ENCODE assay signal across 20 cellular contexts in the genomic region with DNA sequence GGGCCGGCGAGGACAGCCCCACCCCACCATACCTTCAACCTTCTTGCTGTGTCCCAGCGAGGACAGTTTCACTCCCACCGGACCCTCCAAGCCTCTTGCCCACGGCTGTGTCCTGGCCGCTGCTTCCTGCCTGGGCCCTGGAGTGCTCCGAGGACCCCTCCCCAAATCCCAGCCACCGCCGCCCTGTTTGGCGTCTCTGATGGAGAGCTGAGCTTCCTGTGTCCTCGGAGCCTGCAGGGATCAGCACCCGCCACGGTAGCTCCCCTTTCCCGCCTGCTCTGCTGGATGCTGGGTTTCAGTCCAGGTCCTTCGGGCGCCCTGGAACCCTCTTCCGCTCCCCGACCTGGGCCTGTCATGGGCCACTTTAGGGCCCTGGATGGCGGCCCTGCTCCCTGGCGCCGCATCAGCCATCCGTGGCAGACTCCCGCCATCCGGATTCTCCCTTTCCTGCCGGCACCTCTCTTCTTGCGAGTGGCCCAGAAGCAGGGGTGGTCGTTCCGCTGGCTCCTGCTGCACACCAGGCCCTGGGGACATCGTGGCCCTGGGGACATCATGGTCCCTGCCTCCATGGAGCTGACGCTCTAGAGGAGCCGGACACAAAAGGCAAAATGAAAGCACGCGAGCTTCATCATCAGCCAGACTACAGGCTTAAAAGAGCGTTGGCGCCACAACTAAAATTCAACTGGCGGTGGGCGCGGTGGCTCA. TPM values are rescaled to one million over a fixed set of nuclear protein-coding genes. Genes with fewer than 3 reads are reported as not detected.
A peak's percentile ranks its signal among the peaks of the same experiment; 100 is the strongest.
DNase-seq lines count a peak whose midpoint lies in the region; ATAC-seq and TF ChIP-seq lines count a peak whose summit lies in the region.
"Had no signal": no experiment of that assay in that cellular context is flagged by ENCODE, and none has a peak within 500 bp of the region (broad histone marks: within the 10 kb centered on the region; RNA-seq: fewer than 3 reads in every experiment).

No MANE protein-coding gene starts in this region.

- no peak overlapping the region for H3K4me3 Mint-ChIP-seq in activated CD4-positive, alpha-beta T cell treated with anti-CD3 and anti-CD28 coated beads, Interleukin-2, amount 10 ng/mL, durations not matched to agents 24 days and 14 days
- H3K4me3 Mint-ChIP-seq: B cell had no signal

- no peak for TF ChIP-seq CTCF in coronary artery (IDR thresholded peaks at IDR 0.05)

- DNase-seq in activated effector memory CD4-positive, alpha-beta T cell treated with anti-CD3 and anti-CD28 coated beads, Interleukin-2, amount 50 U/mL, for 16 hours: peak; percentile 36
- DNase-seq in activated effector memory CD4-positive, alpha-beta T cell treated with Interleukin-2 at 50 U/mL for 16 hours: no peak
- DNase-seq in coronary artery (ENCODE audit: low spot score): peak; percentile 69
- peak; percentile 26 for DNase-seq in left kidney (ENCODE audit: low read depth, low spot score)
- DNase-seq in MV-4-11 (lab: John Stamatoyannopoulos, UW): no peak
- DNase-seq in activated CD4-positive, alpha-beta T cell treated with anti-CD3 and anti-CD28 coated beads, Interleukin-2, amount 10 ng/mL, durations not matched to agents 24 days and 14 days: no peak
- no peak for DNase-seq in activated T-cell treated with anti-CD3 and anti-CD28 coated beads, Interleukin-2, amount 50 U/mL, for 48 hours
- DNase-seq: 8988T; DMS 273 treated with DMSO at 0.1 percent for 48 hours; GDM1; NCI-H2081; NCI-H2171 treated with DMSO at 0.1 percent for 48 hours; NCI-H446; NCI-H526 treated with DMSO at 0.1 percent for 48 hours; NK-92 treated with Interleukin-12 subunit alpha and Interleukin-12 subunit beta, amount 100 ng/mL, for 24 hours; SHP77 had no signal

- H3K27ac Mint-ChIP-seq in activated CD4-positive, alpha-beta T cell treated with anti-CD3 and anti-CD28 coated beads, Interleukin-2, amount 10 ng/mL, durations not matched to agents 24 days and 14 days: no peak overlapping the region
- H3K27ac Mint-ChIP-seq: B cell had no signal

- H3K4me3 ChIP-seq in coronary artery: no peak overlapping the region

- no peaks in the 10 kb centered on the region for H3K36me3 Mint-ChIP-seq in activated CD4-positive, alpha-beta T cell treated with anti-CD3 and anti-CD28 coated beads, Interleukin-2, amount 10 ng/mL, durations not matched to agents 24 days and 14 days (ENCODE audit: low read depth)

- peaks cover 17% of the 10 kb centered on the region for H3K27me3 Mint-ChIP-seq in activated CD4-positive, alpha-beta T cell treated with anti-CD3 and anti-CD28 coated beads, Interleukin-2, amount 10 ng/mL, durations not matched to agents 24 days and 14 days

- peaks cover 4% of the 10 kb centered on the region for H3K9me3 Mint-ChIP-seq in activated CD4-positive, alpha-beta T cell treated with anti-CD3 and anti-CD28 coated beads, Interleukin-2, amount 10 ng/mL, durations not matched to agents 24 days and 14 days

- no peak for ATAC-seq in HG03196 (IDR thresholded peaks at IDR 0.05; ENCODE audit: unreplicated experiment)

- H3K4me1 Mint-ChIP-seq in activated CD4-positive, alpha-beta T cell treated with anti-CD3 and anti-CD28 coated beads, Interleukin-2, amount 10 ng/mL, durations not matched to agents 24 days and 14 days: no peaks in the 10 kb centered on the region

- no peak overlapping the region for H3K27ac ChIP-seq in coronary artery

- intact Hi-C loops in activated CD4-positive, alpha-beta T cell treated with anti-CD3 and anti-CD28 coated beads, Interleukin-2, amount 10 ng/mL, durations not matched to agents 24 days and 14 days (cut with micrococcal nuclease): no loop called here

RNA-seq across cellular contexts. Expression of gene GAL, which starts 34.3 kb away (rescaled TPM):
- total RNA-seq in activated CD4-positive, alpha-beta T cell treated with anti-CD3 and anti-CD28 coated beads, Interleukin-2, amount 10 ng/mL, durations not matched to agents 24 days and 14 days: 0.92 and 1.8 TPM in 2 replicates
- total RNA-seq: B cell, H4, LHCN-M2 had no signal

Comparison
In these comparisons a context has a peak if more than half of its experiments do, and no peak if none do; other contexts are left out.
1. DNase-seq: peak in activated effector memory CD4-positive, alpha-beta T cell treated with anti-CD3 and anti-CD28 coated beads, Interleukin-2, amount 50 U/mL, for 16 hours (single experiment), coronary artery (single experiment) and left kidney (single experiment); none in activated effector memory CD4-positive, alpha-beta T cell treated with Interleukin-2 at 50 U/mL for 16 hours (single experiment), MV-4-11 (single experiment), activated CD4-positive, alpha-beta T cell treated with anti-CD3 and anti-CD28 coated beads, Interleukin-2, amount 10 ng/mL, durations not matched to agents 24 days and 14 days (single experiment) and activated T-cell treated with anti-CD3 and anti-CD28 coated beads, Interleukin-2, amount 50 U/mL, for 48 hours (0 of 2).